ENCODE assay signal across 1 cellular context in genomic region chr19:3163230-3163886, GRCh38.
A peak's percentile ranks its signal among the peaks of the same experiment; 100 is the strongest.
TF ChIP-seq lines count a peak whose summit lies in the region.

No MANE protein-coding gene starts in this region.

TF ChIP-seq in GM12878, 131 proteins besides CTCF, POLR2A, EP300 and RAD21 (continued from another document and continues in another):
- TF ChIP-seq, protein P1, sequence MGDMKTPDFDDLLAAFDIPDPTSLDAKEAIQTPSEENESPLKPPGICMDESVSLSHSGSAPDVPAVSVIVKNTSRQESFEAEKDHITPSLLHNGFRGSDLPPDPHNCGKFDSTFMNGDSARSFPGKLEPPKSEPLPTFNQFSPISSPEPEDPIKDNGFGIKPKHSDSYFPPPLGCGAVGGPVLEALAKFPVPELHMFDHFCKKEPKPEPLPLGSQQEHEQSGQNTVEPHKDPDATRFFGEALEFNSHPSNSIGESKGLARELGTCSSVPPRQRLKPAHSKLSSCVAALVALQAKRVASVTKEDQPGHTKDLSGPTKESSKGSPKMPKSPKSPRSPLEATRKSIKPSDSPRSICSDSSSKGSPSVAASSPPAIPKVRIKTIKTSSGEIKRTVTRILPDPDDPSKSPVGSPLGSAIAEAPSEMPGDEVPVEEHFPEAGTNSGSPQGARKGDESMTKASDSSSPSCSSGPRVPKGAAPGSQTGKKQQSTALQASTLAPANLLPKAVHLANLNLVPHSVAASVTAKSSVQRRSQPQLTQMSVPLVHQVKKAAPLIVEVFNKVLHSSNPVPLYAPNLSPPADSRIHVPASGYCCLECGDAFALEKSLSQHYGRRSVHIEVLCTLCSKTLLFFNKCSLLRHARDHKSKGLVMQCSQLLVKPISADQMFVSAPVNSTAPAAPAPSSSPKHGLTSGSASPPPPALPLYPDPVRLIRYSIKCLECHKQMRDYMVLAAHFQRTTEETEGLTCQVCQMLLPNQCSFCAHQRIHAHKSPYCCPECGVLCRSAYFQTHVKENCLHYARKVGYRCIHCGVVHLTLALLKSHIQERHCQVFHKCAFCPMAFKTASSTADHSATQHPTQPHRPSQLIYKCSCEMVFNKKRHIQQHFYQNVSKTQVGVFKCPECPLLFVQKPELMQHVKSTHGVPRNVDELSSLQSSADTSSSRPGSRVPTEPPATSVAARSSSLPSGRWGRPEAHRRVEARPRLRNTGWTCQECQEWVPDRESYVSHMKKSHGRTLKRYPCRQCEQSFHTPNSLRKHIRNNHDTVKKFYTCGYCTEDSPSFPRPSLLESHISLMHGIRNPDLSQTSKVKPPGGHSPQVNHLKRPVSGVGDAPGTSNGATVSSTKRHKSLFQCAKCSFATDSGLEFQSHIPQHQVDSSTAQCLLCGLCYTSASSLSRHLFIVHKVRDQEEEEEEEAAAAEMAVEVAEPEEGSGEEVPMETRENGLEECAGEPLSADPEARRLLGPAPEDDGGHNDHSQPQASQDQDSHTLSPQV (IDR thresholded peaks at IDR 0.05), result no peak
- no peak for TF ChIP-seq NR2C2 (IDR thresholded peaks at IDR 0.05; ENCODE audit: borderline replicate concordance, control insufficient read depth, insufficient read length, low read depth)
- TF ChIP-seq SRF (IDR thresholded peaks at IDR 0.05; ENCODE audit: low read depth in 2 of 2, low read length in 2 of 2), result no peak
- TF ChIP-seq ZNF622 (IDR thresholded peaks at IDR 0.05), result no peak
- TF ChIP-seq, protein P2, sequence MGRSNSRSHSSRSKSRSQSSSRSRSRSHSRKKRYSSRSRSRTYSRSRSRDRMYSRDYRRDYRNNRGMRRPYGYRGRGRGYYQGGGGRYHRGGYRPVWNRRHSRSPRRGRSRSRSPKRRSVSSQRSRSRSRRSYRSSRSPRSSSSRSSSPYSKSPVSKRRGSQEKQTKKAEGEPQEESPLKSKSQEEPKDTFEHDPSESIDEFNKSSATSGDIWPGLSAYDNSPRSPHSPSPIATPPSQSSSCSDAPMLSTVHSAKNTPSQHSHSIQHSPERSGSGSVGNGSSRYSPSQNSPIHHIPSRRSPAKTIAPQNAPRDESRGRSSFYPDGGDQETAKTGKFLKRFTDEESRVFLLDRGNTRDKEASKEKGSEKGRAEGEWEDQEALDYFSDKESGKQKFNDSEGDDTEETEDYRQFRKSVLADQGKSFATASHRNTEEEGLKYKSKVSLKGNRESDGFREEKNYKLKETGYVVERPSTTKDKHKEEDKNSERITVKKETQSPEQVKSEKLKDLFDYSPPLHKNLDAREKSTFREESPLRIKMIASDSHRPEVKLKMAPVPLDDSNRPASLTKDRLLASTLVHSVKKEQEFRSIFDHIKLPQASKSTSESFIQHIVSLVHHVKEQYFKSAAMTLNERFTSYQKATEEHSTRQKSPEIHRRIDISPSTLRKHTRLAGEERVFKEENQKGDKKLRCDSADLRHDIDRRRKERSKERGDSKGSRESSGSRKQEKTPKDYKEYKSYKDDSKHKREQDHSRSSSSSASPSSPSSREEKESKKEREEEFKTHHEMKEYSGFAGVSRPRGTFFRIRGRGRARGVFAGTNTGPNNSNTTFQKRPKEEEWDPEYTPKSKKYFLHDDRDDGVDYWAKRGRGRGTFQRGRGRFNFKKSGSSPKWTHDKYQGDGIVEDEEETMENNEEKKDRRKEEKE (IDR thresholded peaks at IDR 0.05), result no peak
- TF ChIP-seq CHD1 (IDR thresholded peaks at IDR 0.05; ENCODE audit: low read depth, low read length), result no peak
- TF ChIP-seq, protein P3, sequence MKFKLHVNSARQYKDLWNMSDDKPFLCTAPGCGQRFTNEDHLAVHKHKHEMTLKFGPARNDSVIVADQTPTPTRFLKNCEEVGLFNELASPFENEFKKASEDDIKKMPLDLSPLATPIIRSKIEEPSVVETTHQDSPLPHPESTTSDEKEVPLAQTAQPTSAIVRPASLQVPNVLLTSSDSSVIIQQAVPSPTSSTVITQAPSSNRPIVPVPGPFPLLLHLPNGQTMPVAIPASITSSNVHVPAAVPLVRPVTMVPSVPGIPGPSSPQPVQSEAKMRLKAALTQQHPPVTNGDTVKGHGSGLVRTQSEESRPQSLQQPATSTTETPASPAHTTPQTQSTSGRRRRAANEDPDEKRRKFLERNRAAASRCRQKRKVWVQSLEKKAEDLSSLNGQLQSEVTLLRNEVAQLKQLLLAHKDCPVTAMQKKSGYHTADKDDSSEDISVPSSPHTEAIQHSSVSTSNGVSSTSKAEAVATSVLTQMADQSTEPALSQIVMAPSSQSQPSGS (IDR thresholded peaks at IDR 0.05; ENCODE audit: low read length), result no peak
- peak; percentile 81 for TF ChIP-seq YY1 (IDR thresholded peaks at IDR 0.05; ENCODE audit: low read depth, low read length)
- TF ChIP-seq, protein P4, sequence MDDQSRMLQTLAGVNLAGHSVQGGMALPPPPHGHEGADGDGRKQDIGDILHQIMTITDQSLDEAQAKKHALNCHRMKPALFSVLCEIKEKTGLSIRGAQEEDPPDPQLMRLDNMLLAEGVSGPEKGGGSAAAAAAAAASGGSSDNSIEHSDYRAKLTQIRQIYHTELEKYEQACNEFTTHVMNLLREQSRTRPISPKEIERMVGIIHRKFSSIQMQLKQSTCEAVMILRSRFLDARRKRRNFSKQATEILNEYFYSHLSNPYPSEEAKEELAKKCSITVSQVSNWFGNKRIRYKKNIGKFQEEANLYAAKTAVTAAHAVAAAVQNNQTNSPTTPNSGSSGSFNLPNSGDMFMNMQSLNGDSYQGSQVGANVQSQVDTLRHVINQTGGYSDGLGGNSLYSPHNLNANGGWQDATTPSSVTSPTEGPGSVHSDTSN (IDR thresholded peaks at IDR 0.05; ENCODE audit: insufficient replicate concordance, low read depth, low read length), result no peak
- no peak for TF ChIP-seq ZNF687 (IDR thresholded peaks at IDR 0.05)
- TF ChIP-seq KLF5 (IDR thresholded peaks at IDR 0.05; ENCODE audit: partially characterized antibody), result no peak
- TF ChIP-seq, protein P5, sequence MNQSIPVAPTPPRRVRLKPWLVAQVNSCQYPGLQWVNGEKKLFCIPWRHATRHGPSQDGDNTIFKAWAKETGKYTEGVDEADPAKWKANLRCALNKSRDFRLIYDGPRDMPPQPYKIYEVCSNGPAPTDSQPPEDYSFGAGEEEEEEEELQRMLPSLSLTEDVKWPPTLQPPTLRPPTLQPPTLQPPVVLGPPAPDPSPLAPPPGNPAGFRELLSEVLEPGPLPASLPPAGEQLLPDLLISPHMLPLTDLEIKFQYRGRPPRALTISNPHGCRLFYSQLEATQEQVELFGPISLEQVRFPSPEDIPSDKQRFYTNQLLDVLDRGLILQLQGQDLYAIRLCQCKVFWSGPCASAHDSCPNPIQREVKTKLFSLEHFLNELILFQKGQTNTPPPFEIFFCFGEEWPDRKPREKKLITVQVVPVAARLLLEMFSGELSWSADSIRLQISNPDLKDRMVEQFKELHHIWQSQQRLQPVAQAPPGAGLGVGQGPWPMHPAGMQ (IDR thresholded peaks at IDR 0.05; ENCODE audit: borderline replicate concordance), result no peak
- no peak for TF ChIP-seq LARP7 (IDR thresholded peaks at IDR 0.05)
- TF ChIP-seq DPF2 (IDR thresholded peaks at IDR 0.05), result no peak
- TF ChIP-seq FOS (IDR thresholded peaks at IDR 0.05; ENCODE audit: borderline replicate concordance, extremely low read depth, insufficient read length), result no peak
- peak; percentile 43; the same call in 1 of the 2 replicates for TF ChIP-seq SPI1 (IDR thresholded peaks at IDR 0.05; ENCODE audit: borderline replicate concordance, insufficient read depth, low read depth, low read length)
- TF ChIP-seq IRF4 (IDR thresholded peaks at IDR 0.05; ENCODE audit: low read depth, low read length), result peak; percentile 30; the same call in 1 of the 2 replicates
- TF ChIP-seq IKZF1 (conservative IDR thresholded peaks at IDR 0.05), result 0 out of 2 replicates have a peak, but pooled peaks have one; percentile 17
- TF ChIP-seq CREB1 (IDR thresholded peaks at IDR 0.05; ENCODE audit: low read depth), result 0 out of 2 replicates have a peak, but pooled peaks have one; percentile 8
- TF ChIP-seq CEBPB (IDR thresholded peaks at IDR 0.05; ENCODE audit: borderline replicate concordance in 1 of 2, low read depth in 2 of 2, low read length in 2 of 2), result no peak
- TF ChIP-seq, protein P6, sequence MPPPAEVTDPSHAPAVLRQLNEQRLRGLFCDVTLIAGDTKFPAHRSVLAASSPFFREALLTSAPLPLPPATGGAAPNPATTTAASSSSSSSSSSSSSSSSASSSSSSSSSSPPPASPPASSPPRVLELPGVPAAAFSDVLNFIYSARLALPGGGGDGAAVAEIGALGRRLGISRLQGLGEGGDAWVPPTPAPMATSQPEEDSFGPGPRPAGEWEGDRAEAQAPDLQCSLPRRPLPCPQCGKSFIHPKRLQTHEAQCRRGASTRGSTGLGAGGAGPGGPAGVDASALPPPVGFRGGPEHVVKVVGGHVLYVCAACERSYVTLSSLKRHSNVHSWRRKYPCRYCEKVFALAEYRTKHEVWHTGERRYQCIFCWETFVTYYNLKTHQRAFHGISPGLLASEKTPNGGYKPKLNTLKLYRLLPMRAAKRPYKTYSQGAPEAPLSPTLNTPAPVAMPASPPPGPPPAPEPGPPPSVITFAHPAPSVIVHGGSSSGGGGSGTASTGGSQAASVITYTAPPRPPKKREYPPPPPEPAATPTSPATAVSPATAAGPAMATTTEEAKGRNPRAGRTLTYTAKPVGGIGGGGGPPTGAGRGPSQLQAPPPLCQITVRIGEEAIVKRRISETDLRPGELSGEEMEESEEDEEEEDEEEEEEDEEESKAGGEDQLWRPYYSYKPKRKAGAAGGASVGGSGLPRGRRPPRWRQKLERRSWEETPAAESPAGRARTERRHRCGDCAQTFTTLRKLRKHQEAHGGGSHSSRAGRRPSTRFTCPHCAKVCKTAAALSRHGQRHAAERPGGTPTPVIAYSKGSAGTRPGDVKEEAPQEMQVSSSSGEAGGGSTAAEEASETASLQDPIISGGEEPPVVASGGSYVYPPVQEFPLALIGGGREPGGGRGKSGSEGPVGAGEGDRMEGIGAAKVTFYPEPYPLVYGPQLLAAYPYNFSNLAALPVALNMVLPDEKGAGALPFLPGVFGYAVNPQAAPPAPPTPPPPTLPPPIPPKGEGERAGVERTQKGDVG (CRISPR knock-in tag; IDR thresholded peaks at IDR 0.05), result no peak
- peak in 1 of 2 experiments; percentile 22; a peak in 1 of 4 replicates for TF ChIP-seq BHLHE40 (IDR thresholded peaks at IDR 0.05; ENCODE audit: borderline replicate concordance in 1 of 2, low read depth in 2 of 2, low read length in 1 of 2)
- TF ChIP-seq ETV6 (conservative IDR thresholded peaks at IDR 0.05 in 1 of 2, IDR thresholded peaks at IDR 0.05 in 1 of 2; ENCODE audit: borderline replicate concordance in 1 of 2, low read depth in 1 of 2), result no peak
- no peak for TF ChIP-seq ZNF274 (IDR thresholded peaks at IDR 0.05; ENCODE audit: insufficient read depth, insufficient read length)
- no peak for TF ChIP-seq ZZZ3 (IDR thresholded peaks at IDR 0.05; ENCODE audit: control insufficient read depth, insufficient read length, low read depth)
- TF ChIP-seq POLR2AphosphoS2 (IDR thresholded peaks at IDR 0.05; ENCODE audit: low read depth, low read length), result no peak
- peak; percentile 54; the same call in 1 of the 2 replicates for TF ChIP-seq BACH1 (IDR thresholded peaks at IDR 0.05; ENCODE audit: borderline replicate concordance)
- TF ChIP-seq SREBF1 (IDR thresholded peaks at IDR 0.05; ENCODE audit: low read length), result no peak
- no peak for TF ChIP-seq EGR1 (IDR thresholded peaks at IDR 0.05; ENCODE audit: borderline replicate concordance in 1 of 2, low read depth in 2 of 2, low read length in 2 of 2)
- peak; percentile 46; the same call in 1 of the 2 replicates for TF ChIP-seq SMARCA5 (IDR thresholded peaks at IDR 0.05)
- TF ChIP-seq ZNF24 (IDR thresholded peaks at IDR 0.05), result no peak
- TF ChIP-seq MTA3 (IDR thresholded peaks at IDR 0.05; ENCODE audit: borderline replicate concordance, low read length), result no peak
- TF ChIP-seq CBFB (IDR thresholded peaks at IDR 0.05; ENCODE audit: low read depth), result no peak
- TF ChIP-seq TCF12 (IDR thresholded peaks at IDR 0.05; ENCODE audit: low read depth, low read length), result 0 out of 2 replicates have a peak, but pooled peaks have one; percentile 12
- TF ChIP-seq GABPA (IDR thresholded peaks at IDR 0.05; ENCODE audit: low read depth), result no peak
- no peak for TF ChIP-seq WRNIP1 (IDR thresholded peaks at IDR 0.05; ENCODE audit: borderline replicate concordance, low read depth, low read length)
